6 cellular contexts compared by ENCODE assay signal in genomic region chr22:50626856-50627451, GRCh38. TPM values are rescaled to one million over a fixed set of nuclear protein-coding genes. Genes with fewer than 3 reads are reported as not detected.
DNase-seq lines count a peak whose midpoint lies in the region; ATAC-seq and TF ChIP-seq lines count a peak whose summit lies in the region.

No MANE protein-coding gene starts in this region.

- peaks cover 5% of the 10 kb centered on the region for H3K36me3 ChIP-seq in CD8-positive, alpha-beta T cell (ENCODE audit: insufficient read depth, low read length)

- ATAC-seq in CD8-positive, alpha-beta T cell: no peak
- ATAC-seq in activated T-helper 17 cell treated with anti-CD3 and anti-CD28 coated beads, Interleukin-2, amount 50 U/mL, for 72 hours (replicated peaks): no peak

- peaks cover 33% of the 10 kb centered on the region for H3K4me1 ChIP-seq in CD8-positive, alpha-beta T cell (ENCODE audit: insufficient read depth, low read length)

- no peaks in the 10 kb centered on the region for H3K9me3 ChIP-seq in CD8-positive, alpha-beta T cell (ENCODE audit: low read length)

- no peaks in the 10 kb centered on the region for H3K9me3 Mint-ChIP-seq in CD8-positive, alpha-beta T cell
- H3K9me3 Mint-ChIP-seq in activated T-helper 17 cell treated with anti-CD3 and anti-CD28 coated beads, Interleukin-2, amount 50 U/mL, for 72 hours: no peaks in the 10 kb centered on the region

- intact Hi-C loops in CD8-positive, alpha-beta T cell (cut with DNase I, micrococcal nuclease): loop anchor here in 1 of 2 experiments (5.0 kb wide), 2 partner anchors 45 to 655 kb away; partner anchors contain the start of gene SHANK3

- H3K27me3 ChIP-seq in CD8-positive, alpha-beta T cell (ENCODE audit: insufficient read depth, low read length): no peaks in the 10 kb centered on the region

- no peak overlapping the region for H3K27ac ChIP-seq in CD8-positive, alpha-beta T cell (ENCODE audit: low read depth, low read length)

- H3K36me3 Mint-ChIP-seq in CD8-positive, alpha-beta T cell: peaks cover 17% of the 10 kb centered on the region
- peaks cover 5% of the 10 kb centered on the region for H3K36me3 Mint-ChIP-seq in activated T-helper 17 cell treated with anti-CD3 and anti-CD28 coated beads, Interleukin-2, amount 50 U/mL, for 72 hours (ENCODE audit: low read depth)

- DNase-seq in CD8-positive, alpha-beta T cell: no peak
- DNase-seq in mesenteric fat pad (ENCODE audit: low spot score): peak; percentile 86
- no peak for DNase-seq in NCI-H1930 (lab: John Stamatoyannopoulos, UW)
- DNase-seq in NCI-H2196 treated with DMSO at 0.1 percent for 48 hours (lab: John Stamatoyannopoulos, UW; ENCODE audit: unreplicated experiment): no peak
- DNase-seq in cerebellum (ENCODE audit: low spot score): no peak

- TF ChIP-seq CTCF in CD8-positive, alpha-beta T cell (IDR thresholded peaks at IDR 0.05): no peak

- POLR2A ChIA-PET in CD8-positive, alpha-beta T cell (lab: Charles Lee): interaction anchor here (2.6 kb wide), 1 partner anchor 102 kb away, joined by 11 read pairs; the partner anchor contains the start of gene SCO2

- peak overlapping the region; percentile 78 for H3K4me3 ChIP-seq in CD8-positive, alpha-beta T cell (ENCODE audit: low read depth, low read length)

- CTCF ChIA-PET in CD8-positive, alpha-beta T cell (lab: Charles Lee): interaction anchor here (1.7 kb wide), 1 partner anchor 101 kb away, joined by 7 read pairs; the partner anchor contains the start of gene SCO2

- H3K4me1 Mint-ChIP-seq in CD8-positive, alpha-beta T cell (ENCODE audit: low read depth): peaks cover 30% of the 10 kb centered on the region
- H3K4me1 Mint-ChIP-seq in activated T-helper 17 cell treated with anti-CD3 and anti-CD28 coated beads, Interleukin-2, amount 50 U/mL, for 72 hours: peaks cover 19% of the 10 kb centered on the region

- no peaks in the 10 kb centered on the region for H3K27me3 Mint-ChIP-seq in CD8-positive, alpha-beta T cell (ENCODE audit: low read depth)
- no peaks in the 10 kb centered on the region for H3K27me3 Mint-ChIP-seq in activated T-helper 17 cell treated with anti-CD3 and anti-CD28 coated beads, Interleukin-2, amount 50 U/mL, for 72 hours

- peak overlapping the region; percentile 91 for H3K4me3 Mint-ChIP-seq in CD8-positive, alpha-beta T cell
- H3K4me3 Mint-ChIP-seq in activated T-helper 17 cell treated with anti-CD3 and anti-CD28 coated beads, Interleukin-2, amount 50 U/mL, for 72 hours: peak overlapping the region; percentile 88

- H3K27ac Mint-ChIP-seq in CD8-positive, alpha-beta T cell: peak overlapping the region; percentile 80
- H3K27ac Mint-ChIP-seq in activated T-helper 17 cell treated with anti-CD3 and anti-CD28 coated beads, Interleukin-2, amount 50 U/mL, for 72 hours: peak overlapping the region; percentile 73

RNA-seq across cellular contexts. Expression of gene ARSA, which starts 1.0 kb away (rescaled TPM):
- total RNA-seq in CD8-positive, alpha-beta T cell: 10 to 100 TPM; 37.1 to 43.4 TPM
- total RNA-seq in activated T-helper 17 cell treated with anti-CD3 and anti-CD28 coated beads, Interleukin-2, amount 50 U/mL, for 72 hours: 10 to 100 TPM; 23.6 to 28.3 TPM
- total RNA-seq in mesenteric fat pad (50.4 TPM), cerebellum (5.9 TPM)

RNA-seq across cellular contexts. Expression of gene MAPK8IP2, which starts 26.4 kb away (rescaled TPM):
- total RNA-seq in CD8-positive, alpha-beta T cell: under 1 TPM; 0.16 to 0.42 TPM
- under 1 TPM; 0.50 to 0.65 TPM for total RNA-seq in activated T-helper 17 cell treated with anti-CD3 and anti-CD28 coated beads, Interleukin-2, amount 50 U/mL, for 72 hours
- total RNA-seq in mesenteric fat pad (0.58 TPM), cerebellum (38.4 TPM)

RNA-seq across cellular contexts. Expression of gene CHKB, which starts 44.3 kb away (rescaled TPM):
- 100 to 1,000 TPM; 112 to 115 TPM for total RNA-seq in CD8-positive, alpha-beta T cell
- total RNA-seq in activated T-helper 17 cell treated with anti-CD3 and anti-CD28 coated beads, Interleukin-2, amount 50 U/mL, for 72 hours: 10 to 100 TPM; 72.3 to 86.2 TPM
- total RNA-seq in mesenteric fat pad (47.6 TPM), cerebellum (29.0 TPM)

RNA-seq across cellular contexts. Expression of gene SHANK3, which starts 45.7 kb away (rescaled TPM):
- total RNA-seq in CD8-positive, alpha-beta T cell: not detected
- total RNA-seq in activated T-helper 17 cell treated with anti-CD3 and anti-CD28 coated beads, Interleukin-2, amount 50 U/mL, for 72 hours: under 1 TPM in 1 of 2 donors, not detected in 1; 0.19 TPM
- total RNA-seq in mesenteric fat pad (95.7 TPM), cerebellum (6.4 TPM)

RNA-seq across cellular contexts. Expression of gene CPT1B, which starts 48.7 kb away (rescaled TPM):
- total RNA-seq in CD8-positive, alpha-beta T cell: 10 to 100 TPM; 42.4 to 46.0 TPM
- 10 to 100 TPM; 57.3 to 62.8 TPM for total RNA-seq in activated T-helper 17 cell treated with anti-CD3 and anti-CD28 coated beads, Interleukin-2, amount 50 U/mL, for 72 hours
- 10.4 TPM for total RNA-seq in mesenteric fat pad
- 9.2 TPM for total RNA-seq in cerebellum

Comparison
In these comparisons a context has a peak if more than half of its experiments do, and no peak if none do; other contexts are left out.
1. RNA of gene MAPK8IP2, which starts 26.4 kb away (total RNA-seq): 38.4 TPM in cerebellum (single experiment); 0.50 to 0.65 TPM in activated T-helper 17 cell treated with anti-CD3 and anti-CD28 coated beads, Interleukin-2, amount 50 U/mL, for 72 hours, 0.58 TPM in mesenteric fat pad (single experiment) and 0.16 to 0.42 TPM in CD8-positive, alpha-beta T cell; every median in the first group is over 10 times any median in the second.